25 cellular contexts compared by ENCODE assay signal in the genomic region with DNA sequence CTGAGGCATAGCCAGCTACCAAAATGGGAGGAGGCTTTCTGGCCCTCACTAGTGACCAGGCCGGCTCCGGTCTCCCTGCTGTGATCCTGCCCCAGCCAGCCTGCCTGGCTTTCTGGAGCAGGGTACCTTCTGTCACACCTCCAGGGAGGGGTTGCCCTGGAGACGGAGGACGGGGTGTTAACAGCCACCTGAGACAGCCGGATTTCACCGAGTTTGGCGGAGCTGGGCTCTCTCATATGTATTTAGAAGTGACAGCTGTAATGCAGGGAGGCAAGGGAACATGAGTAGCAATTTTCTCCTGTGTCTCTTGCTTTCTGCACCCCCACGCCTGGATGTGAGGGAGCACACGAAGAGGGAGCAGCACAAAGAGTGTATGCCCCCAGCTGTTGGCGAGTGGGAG.
"Had no signal": no experiment of that assay in that cellular context is flagged by ENCODE, and none has a peak within 500 bp of the region (broad histone marks: within the 10 kb centered on the region; RNA-seq: fewer than 3 reads in every experiment).

No MANE protein-coding gene starts in this region.

- H3K27ac ChIP-seq: brain microvascular endothelial cell, esophagus squamous epithelium, ovary, sigmoid colon, thoracic aorta had no signal

- FAIRE-seq: astrocyte, islet of Langerhans, small intestine had no signal

- DNase-seq: activated CD4-positive, alpha-beta T cell treated with anti-CD3 and anti-CD28 coated beads, Interleukin-2, amount 50 U/mL, for 1 hour; activated CD8-positive, alpha-beta T cell treated with anti-CD3 and anti-CD28 coated beads for 36 hours; activated gamma-delta T cell treated with Interleukin-2 at 50 U/mL for 16 hours; activated naive CD4-positive, alpha-beta T cell treated with anti-CD3 and anti-CD28 coated beads, Interleukin-2, amount 50 U/mL, for 16 hours; activated T-cell treated with anti-CD3 and anti-CD28 coated beads, Interleukin-2, amount 50 U/mL, for 4 hours; amniotic stem cell; brain microvascular endothelial cell; esophagus squamous epithelium; foreskin melanocyte; left ventricle myocardium superior; naive B cell; nephron progenitor cell; ovary; retina; sigmoid colon; stimulated activated CD4-positive, alpha-beta T cell treated with anti-CD3 and anti-CD28 coated beads, Interleukin-4, amount 100 ng/mL, for 24 hours; T-helper 17 cell; T1000 had no signal

- ATAC-seq: activated CD8-positive, alpha-beta T cell treated with anti-CD3 and anti-CD28 coated beads for 36 hours; activated T-cell treated with anti-CD3 and anti-CD28 coated beads, Interleukin-2, amount 50 U/mL, for 4 hours; activated T-helper 17 cell treated with anti-CD3 and anti-CD28 coated beads, Interleukin-2, amount 50 U/mL, for 72 hours; left ventricle myocardium superior; stimulated activated effector memory CD8-positive, alpha-beta T cell treated with anti-CD3 and anti-CD28 coated beads, Interleukin-12 subunit alpha, Interleukin-12 subunit beta, amount 100 ng/mL, for 72 hours; T-helper 17 cell; WTC11 had no signal
